In genomic region chr3:107643038-107643883, GRCh38 we compare ENCODE assay signal across 10 cellular contexts.
A peak's percentile ranks its signal among the peaks of the same experiment; 100 is the strongest.
DNase-seq lines count a peak whose midpoint lies in the region; ATAC-seq, FAIRE-seq and TF ChIP-seq lines count a peak whose summit lies in the region.
"Had no signal": no experiment of that assay in that cellular context is flagged by ENCODE, and none has a peak within 500 bp of the region (broad histone marks: within the 10 kb centered on the region; RNA-seq: fewer than 3 reads in every experiment).

No MANE protein-coding gene starts in this region.

- peak; percentile 30 for FAIRE-seq in GM12892 (lab: Jason Lieb, UNC)

- no peak overlapping the region for H3K27ac Mint-ChIP-seq in activated B cell treated with CpG ODN at 0.5 μM for 24 hours
- H3K27ac Mint-ChIP-seq in naive thymus-derived CD4-positive, alpha-beta T cell, result peak overlapping the region in 1 of 9 donors; percentile 6
- H3K27ac Mint-ChIP-seq: mesothelial cell of epicardium had no signal

- no peak overlapping the region for H3K4me3 Mint-ChIP-seq in activated B cell treated with CpG ODN at 0.5 μM for 24 hours
- no peak overlapping the region for H3K4me3 Mint-ChIP-seq in naive thymus-derived CD4-positive, alpha-beta T cell
- H3K4me3 Mint-ChIP-seq: central memory CD8-positive, alpha-beta T cell; mesothelial cell of epicardium had no signal

- H3K36me3 Mint-ChIP-seq in activated B cell treated with CpG ODN at 0.5 μM for 24 hours (ENCODE audit: low read depth), result peaks cover 32% of the 10 kb centered on the region
- peaks cover 0 to 36% (median 12%) of the 10 kb centered on the region in 5 donors for H3K36me3 Mint-ChIP-seq in naive thymus-derived CD4-positive, alpha-beta T cell

- no peak for TF ChIP-seq POLR2A in GM12892 (IDR thresholded peaks at IDR 0.05; ENCODE audit: low read depth, low read length)

- H3K4me1 Mint-ChIP-seq in activated B cell treated with CpG ODN at 0.5 μM for 24 hours, result peaks cover 33% of the 10 kb centered on the region
- peaks cover 0 to 39% (median 22%) of the 10 kb centered on the region in 7 donors for H3K4me1 Mint-ChIP-seq in naive thymus-derived CD4-positive, alpha-beta T cell

- no peak for DNase-seq in GM12892 (ENCODE audit: insufficient read length)
- DNase-seq in activated B cell treated with CpG ODN at 0.5 μM for 24 hours, result no peak
- peak in 1 of 9 donors; percentile 7 for DNase-seq in naive thymus-derived CD4-positive, alpha-beta T cell
- no peak for DNase-seq in superior temporal gyrus (ENCODE audit: extremely low spot score)
- no peak for DNase-seq in NCI-H1436 (lab: John Stamatoyannopoulos, UW)
- DNase-seq in activated CD4-positive, CD25-positive, alpha-beta regulatory T cell (lab: John Stamatoyannopoulos, UW), result no peak

- no peaks in the 10 kb centered on the region for H3K9me3 ChIP-seq in naive thymus-derived CD4-positive, alpha-beta T cell (ENCODE audit: control insufficient read depth in 2 of 3, low read length in 3 of 3)

- POLR2A ChIA-PET in activated B cell treated with CpG ODN at 0.5 μM for 24 hours (lab: Charles Lee), result interaction anchor here (0.6 kb wide), 1 partner anchor 14 kb away, joined by 3 read pairs; no protein-coding TSS in a partner anchor
- POLR2A ChIA-PET in naive thymus-derived CD4-positive, alpha-beta T cell (lab: Charles Lee), result no interaction called here

- H3K36me3 ChIP-seq in naive thymus-derived CD4-positive, alpha-beta T cell (ENCODE audit: control insufficient read depth in 2 of 3, insufficient read depth in 3 of 3, low read length in 3 of 3), result peaks cover 0 to 10% (median 0%) of the 10 kb centered on the region in 3 experiments

- H3K4me3 ChIP-seq in naive thymus-derived CD4-positive, alpha-beta T cell (ENCODE audit: low read length), result no peak overlapping the region

- no peak overlapping the region for H3K27ac ChIP-seq in naive thymus-derived CD4-positive, alpha-beta T cell (ENCODE audit: low read depth, low read length)

- peak; percentile 64 for ATAC-seq in HG03354 (IDR thresholded peaks at IDR 0.05; ENCODE audit: poor library complexity, severe bottlenecking, unreplicated experiment)
- peak; percentile 21 for ATAC-seq in activated B cell treated with CpG ODN at 0.5 μM for 24 hours (ENCODE audit: low read depth)
- peak; percentile 48 for ATAC-seq in naive thymus-derived CD4-positive, alpha-beta T cell
- no peak for ATAC-seq in HG03025 (IDR thresholded peaks at IDR 0.05; ENCODE audit: low FRiP score, unreplicated experiment)

- no peaks in the 10 kb centered on the region for H3K9me3 Mint-ChIP-seq in activated B cell treated with CpG ODN at 0.5 μM for 24 hours
- no peaks in the 10 kb centered on the region for H3K9me3 Mint-ChIP-seq in naive thymus-derived CD4-positive, alpha-beta T cell
- H3K9me3 Mint-ChIP-seq: central memory CD8-positive, alpha-beta T cell; mesothelial cell of epicardium had no signal

- TF ChIP-seq CTCF in activated B cell treated with CpG ODN at 0.5 μM for 24 hours (IDR thresholded peaks at IDR 0.05), result no peak

- intact Hi-C loops in activated B cell treated with CpG ODN at 0.5 μM for 24 hours (cut with micrococcal nuclease), result no loop called here
- intact Hi-C loops in naive thymus-derived CD4-positive, alpha-beta T cell (cut with micrococcal nuclease), result no loop called here

- H3K27me3 ChIP-seq in naive thymus-derived CD4-positive, alpha-beta T cell (ENCODE audit: control insufficient read depth in 2 of 2, insufficient read depth in 2 of 2, low read length in 2 of 2), result no peaks in the 10 kb centered on the region

- CTCF ChIA-PET in activated B cell treated with CpG ODN at 0.5 μM for 24 hours (lab: Charles Lee), result interaction anchor here (0.8 kb wide), 1 partner anchor 17 kb away, joined by 3 read pairs; no protein-coding TSS in a partner anchor
- CTCF ChIA-PET in naive thymus-derived CD4-positive, alpha-beta T cell (lab: Charles Lee), result interaction anchor here (0.5 to 0.8 kb wide), 2 partner anchors 315 to 548 kb away, joined by 3 to 4 read pairs; no protein-coding TSS in a partner anchor

- no peaks in the 10 kb centered on the region for H3K27me3 Mint-ChIP-seq in activated B cell treated with CpG ODN at 0.5 μM for 24 hours
- H3K27me3 Mint-ChIP-seq in naive thymus-derived CD4-positive, alpha-beta T cell, result no peaks in the 10 kb centered on the region
- H3K27me3 Mint-ChIP-seq: central memory CD8-positive, alpha-beta T cell had no signal

- no peaks in the 10 kb centered on the region for H3K4me1 ChIP-seq in naive thymus-derived CD4-positive, alpha-beta T cell (ENCODE audit: control insufficient read depth in 2 of 2, insufficient read depth in 2 of 2, low read length in 2 of 2)
